ENCODE assay signal across 23 cellular contexts in the genomic region with DNA sequence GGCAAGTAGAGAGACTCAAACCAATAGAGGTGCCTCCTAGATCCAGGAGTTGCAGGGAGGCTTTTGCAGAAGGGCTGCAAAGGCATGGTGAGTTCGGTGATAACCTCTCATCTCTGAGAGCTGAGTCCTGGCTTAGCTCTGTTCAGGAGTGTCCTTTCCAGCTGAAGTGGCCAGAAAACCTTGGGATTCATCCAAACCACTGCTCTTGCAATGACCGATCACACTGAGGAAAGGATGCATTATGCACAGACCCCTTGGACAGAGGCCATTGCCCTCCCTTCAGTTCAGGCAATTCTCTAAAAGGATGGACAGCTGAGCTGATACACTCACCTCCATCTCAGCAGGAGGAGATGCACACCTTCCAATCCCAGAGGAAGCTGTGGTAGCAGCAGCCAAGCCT.
DNase-seq lines count a peak whose midpoint lies in the region; ATAC-seq, FAIRE-seq and TF ChIP-seq lines count a peak whose summit lies in the region.
"Had no signal": no experiment of that assay in that cellular context is flagged by ENCODE, and none has a peak within 500 bp of the region (broad histone marks: within the 10 kb centered on the region; RNA-seq: fewer than 3 reads in every experiment).

No MANE protein-coding gene starts in this region.

- FAIRE-seq in astrocyte (lab: Jason Lieb, UNC) (no peak), RCC 7860 (lab: Jason Lieb, UNC) (no peak)

- no peak overlapping the region for H3K4me3 Mint-ChIP-seq in astrocyte (ENCODE audit: unreplicated experiment)

- TF ChIP-seq CTCF in astrocyte (IDR thresholded peaks at IDR 0.05; ENCODE audit: insufficient read depth, low read depth, low read length) (no peak), thyroid gland (IDR thresholded peaks at IDR 0.05) (no peak)

- no peak overlapping the region for H2AFZ ChIP-seq in astrocyte (ENCODE audit: low read depth, low read length)
- H2AFZ ChIP-seq: parathyroid adenoma had no signal

- no peak overlapping the region for H3K27ac ChIP-seq in astrocyte (ENCODE audit: low read depth, low read length)
- no peak overlapping the region for H3K27ac ChIP-seq in thyroid gland
- H3K27ac ChIP-seq: 22Rv1; ascending aorta; BLaER1 treated with 17β-estradiol and CSF1 and Interleukin-3, amounts not matched to agents 10 nM and 100 nM; gastrocnemius medialis; parathyroid adenoma; Peyer's patch; SK-N-MC; skin epidermis; stomach; upper lobe of left lung had no signal

- no peaks in the 10 kb centered on the region for H3K27me3 ChIP-seq in astrocyte (ENCODE audit: insufficient read depth, low read length)
- no peaks in the 10 kb centered on the region for H3K27me3 ChIP-seq in thyroid gland
- H3K27me3 ChIP-seq: ascending aorta; BLaER1 treated with 17β-estradiol and CSF1 and Interleukin-3, amounts not matched to agents 10 nM and 100 nM; gastrocnemius medialis; Peyer's patch; stomach; upper lobe of left lung had no signal

- no peaks in the 10 kb centered on the region for H3K36me3 Mint-ChIP-seq in astrocyte (ENCODE audit: low read depth, unreplicated experiment)

- peaks cover 15% of the 10 kb centered on the region for H3K4me1 ChIP-seq in astrocyte (ENCODE audit: insufficient read depth, low read length)
- H3K4me1 ChIP-seq in thyroid gland, result no peaks in the 10 kb centered on the region
- H3K4me1 ChIP-seq: HAP-1, parathyroid adenoma, Peyer's patch had no signal

- H3K4me3 ChIP-seq in astrocyte (ENCODE audit: insufficient read depth, low read depth, low read length) (no peak overlapping the region), thyroid gland (replicated peaks in 1 of 3) (no peak overlapping the region)
- H3K4me3 ChIP-seq: ascending aorta; BLaER1 treated with 17β-estradiol and CSF1 and Interleukin-3, amounts not matched to agents 10 nM and 100 nM; gastrocnemius medialis; HAP-1; Peyer's patch; SK-N-MC; skin epidermis; stomach; upper lobe of left lung had no signal

- H3K9me3 Mint-ChIP-seq in astrocyte (ENCODE audit: unreplicated experiment), result peaks cover 5% of the 10 kb centered on the region

- no peak overlapping the region for H3K27ac Mint-ChIP-seq in astrocyte (ENCODE audit: unreplicated experiment)

- TF ChIP-seq POLR2A in thyroid gland (IDR thresholded peaks at IDR 0.05), result no peak

- no peaks in the 10 kb centered on the region for H4K20me1 ChIP-seq in astrocyte (ENCODE audit: insufficient read depth, low read length)
- H4K20me1 ChIP-seq: BLaER1 treated with 17β-estradiol and CSF1 and Interleukin-3, amounts not matched to agents 10 nM and 100 nM had no signal

- WGBS in thyroid gland, 2 donors, result 15 to 20% methylated on average over 2 of the region's 2 CpGs

- H3K4me1 Mint-ChIP-seq in astrocyte (ENCODE audit: low read depth, unreplicated experiment), result peaks cover 11% of the 10 kb centered on the region

- DNase-seq in NCI-H345 (lab: John Stamatoyannopoulos, UW) (peak; percentile 16), NCI-H345 treated with DMSO at 0.1 percent for 48 hours (lab: John Stamatoyannopoulos, UW; ENCODE audit: unreplicated experiment) (no peak), astrocyte (ENCODE audit: low read depth) (peak; percentile 72), left cardiac atrium (no peak), thyroid gland (peak; percentile 11 to 12), NCI-H187 (lab: John Stamatoyannopoulos, UW) (no peak), RCC 7860 (ENCODE audit: low spot score) (no peak)
- DNase-seq: activated CD4-positive, alpha-beta T cell treated with anti-CD3 and anti-CD28 coated beads, Interleukin-2, amount 50 U/mL, for 48 hours; cortex of kidney; gastrocnemius medialis; Kasumi-1; NCI-H1436; Peyer's patch; stomach; upper lobe of left lung had no signal

- ATAC-seq in left cardiac atrium (peak; percentile 62 to 79), GM19395 (IDR thresholded peaks at IDR 0.05; ENCODE audit: unreplicated experiment) (no peak)
- ATAC-seq: gastrocnemius medialis had no signal

- no peaks in the 10 kb centered on the region for H3K27me3 Mint-ChIP-seq in astrocyte (ENCODE audit: low read depth, unreplicated experiment)

- no peak overlapping the region for H3K4me2 ChIP-seq in astrocyte (ENCODE audit: low read length)
- H3K4me2 ChIP-seq: BLaER1 treated with 17β-estradiol and CSF1 and Interleukin-3, amounts not matched to agents 10 nM and 100 nM had no signal

- no peak overlapping the region for H3K9ac ChIP-seq in astrocyte (ENCODE audit: low read length)
- H3K9ac ChIP-seq: BLaER1 treated with 17β-estradiol and CSF1 and Interleukin-3, amounts not matched to agents 10 nM and 100 nM; parathyroid adenoma had no signal

- H3K9me3 ChIP-seq in astrocyte (ENCODE audit: insufficient read depth, low read depth, low read length), result no peaks in the 10 kb centered on the region
- H3K9me3 ChIP-seq in thyroid gland, result no peaks in the 10 kb centered on the region
- H3K9me3 ChIP-seq: ascending aorta, gastrocnemius medialis, HAP-1, Peyer's patch, stomach, upper lobe of left lung had no signal

- intact Hi-C loops in left cardiac atrium (cut with DNase I) (no loop called here), thyroid gland (cut with DNase I) (no loop called here)

- H3K79me2 ChIP-seq in astrocyte (ENCODE audit: insufficient read depth, low read length), result no peaks in the 10 kb centered on the region
- H3K79me2 ChIP-seq: parathyroid adenoma had no signal

- H3K36me3 ChIP-seq in astrocyte (ENCODE audit: insufficient read depth, low read length) (no peaks in the 10 kb centered on the region), thyroid gland (no peaks in the 10 kb centered on the region)
- H3K36me3 ChIP-seq: BLaER1 treated with 17β-estradiol and CSF1 and Interleukin-3, amounts not matched to agents 10 nM and 100 nM; gastrocnemius medialis; HAP-1; Peyer's patch; stomach; upper lobe of left lung had no signal

Comparison
In these comparisons a context has a peak if more than half of its experiments do, and no peak if none do; other contexts are left out.
1. DNase-seq: peak in NCI-H345 (single experiment), astrocyte (single experiment) and thyroid gland (2 of 2); none in NCI-H345 treated with DMSO at 0.1 percent for 48 hours (single experiment), left cardiac atrium (single experiment), NCI-H187 (0 of 2) and RCC 7860 (single experiment).